ENCODE assay signal across 8 cellular contexts in genomic region chr10:115706482-115707076, GRCh38.
A peak's percentile ranks its signal among the peaks of the same experiment; 100 is the strongest.
DNase-seq lines count a peak whose midpoint lies in the region; ATAC-seq and TF ChIP-seq lines count a peak whose summit lies in the region.

No MANE protein-coding gene starts in this region.

- ATAC-seq in CD4-positive, alpha-beta T cell (ENCODE audit: poor library complexity) = no peak
- ATAC-seq in HG03159 (IDR thresholded peaks at IDR 0.05; ENCODE audit: unreplicated experiment) (peak; percentile 52), left lobe of liver (peak; percentile 73), HG03571 (IDR thresholded peaks at IDR 0.05; ENCODE audit: unreplicated experiment) (no peak)

- no peak for DNase-seq in CD4-positive, alpha-beta T cell
- DNase-seq in left lobe of liver (ENCODE audit: low spot score) = no peak
- DNase-seq in thyroid gland = no peak
- DNase-seq in mesenteric fat pad (ENCODE audit: low spot score) = no peak
- DNase-seq in activated naive CD8-positive, alpha-beta T cell treated with anti-CD3 and anti-CD28 coated beads for 36 hours = no peak

- no peak overlapping the region for H3K4me3 ChIP-seq in thyroid gland (replicated peaks in 1 of 3)

- H3K36me3 ChIP-seq in thyroid gland = no peaks in the 10 kb centered on the region

- no peak overlapping the region for H3K27ac Mint-ChIP-seq in CD4-positive, alpha-beta T cell
- no peak overlapping the region for H3K27ac Mint-ChIP-seq in activated naive CD8-positive, alpha-beta T cell treated with anti-CD3 and anti-CD28 coated beads for 36 hours

- intact Hi-C loops in CD4-positive, alpha-beta T cell (cut with DNase I, micrococcal nuclease) = loop anchor here in 1 of 2 experiments (5.0 kb wide), 2 partner anchors 581 to 681 kb away; no protein-coding TSS in a partner anchor
- intact Hi-C loops in thyroid gland (cut with DNase I) = loop anchor here (10.0 kb wide), 1 partner anchor 578 kb away; no protein-coding TSS in a partner anchor

- H3K27me3 ChIP-seq in CD4-positive, alpha-beta T cell (ENCODE audit: control insufficient read depth, insufficient read depth, low read length) = no peaks in the 10 kb centered on the region
- H3K27me3 ChIP-seq in thyroid gland = no peaks in the 10 kb centered on the region

- H3K4me1 Mint-ChIP-seq in CD4-positive, alpha-beta T cell (ENCODE audit: low read depth) = no peaks in the 10 kb centered on the region
- H3K4me1 Mint-ChIP-seq in activated naive CD8-positive, alpha-beta T cell treated with anti-CD3 and anti-CD28 coated beads for 36 hours = no peaks in the 10 kb centered on the region

- H3K36me3 Mint-ChIP-seq in CD4-positive, alpha-beta T cell (ENCODE audit: low read depth) = no peaks in the 10 kb centered on the region
- H3K36me3 Mint-ChIP-seq in activated naive CD8-positive, alpha-beta T cell treated with anti-CD3 and anti-CD28 coated beads for 36 hours = no peaks in the 10 kb centered on the region

- POLR2A ChIA-PET in CD4-positive, alpha-beta T cell (lab: Charles Lee) = no interaction called here

- peak; percentile 6 for TF ChIP-seq CTCF in CD4-positive, alpha-beta T cell (IDR thresholded peaks at IDR 0.05)
- TF ChIP-seq CTCF in VCaP (conservative IDR thresholded peaks at IDR 0.05) (peak; percentile 69), thyroid gland (IDR thresholded peaks at IDR 0.05) (peak in 3 of 6 experiments; percentile 40 to 44 (median 42))

- WGBS in thyroid gland, 2 donors = 59 to 62% methylated on average over 2 of the region's 2 CpGs

- no peak overlapping the region for H3K27ac ChIP-seq in CD4-positive, alpha-beta T cell (ENCODE audit: low read depth, low read length)
- H3K27ac ChIP-seq in VCaP (no peak overlapping the region), thyroid gland (no peak overlapping the region)

- no peaks in the 10 kb centered on the region for H3K9me3 ChIP-seq in CD4-positive, alpha-beta T cell (ENCODE audit: control insufficient read depth, low read length)
- no peaks in the 10 kb centered on the region for H3K9me3 ChIP-seq in thyroid gland

- CTCF ChIA-PET in CD4-positive, alpha-beta T cell (lab: Charles Lee) = no interaction called here

- no peaks in the 10 kb centered on the region for H3K4me1 ChIP-seq in thyroid gland

- H3K27me3 Mint-ChIP-seq in CD4-positive, alpha-beta T cell = no peaks in the 10 kb centered on the region
- no peaks in the 10 kb centered on the region for H3K27me3 Mint-ChIP-seq in activated naive CD8-positive, alpha-beta T cell treated with anti-CD3 and anti-CD28 coated beads for 36 hours

- no peak overlapping the region for H3K4me3 Mint-ChIP-seq in CD4-positive, alpha-beta T cell
- no peak overlapping the region for H3K4me3 Mint-ChIP-seq in activated naive CD8-positive, alpha-beta T cell treated with anti-CD3 and anti-CD28 coated beads for 36 hours

- no peak for TF ChIP-seq POLR2A in thyroid gland (IDR thresholded peaks at IDR 0.05)

- H3K9me3 Mint-ChIP-seq in CD4-positive, alpha-beta T cell = peaks cover 2% of the 10 kb centered on the region
- no peaks in the 10 kb centered on the region for H3K9me3 Mint-ChIP-seq in activated naive CD8-positive, alpha-beta T cell treated with anti-CD3 and anti-CD28 coated beads for 36 hours

Comparison
In these comparisons a context has a peak if more than half of its experiments do, and no peak if none do; other contexts are left out.
1. ATAC-seq: peak in HG03159 (single experiment) and left lobe of liver (single experiment); none in CD4-positive, alpha-beta T cell (single experiment) and HG03571 (single experiment).